Comparison of ENCODE assay signal across 15 cellular contexts in genomic region chr7:94042381-94042780, GRCh38. TPM values are rescaled to one million over a fixed set of nuclear protein-coding genes. Genes with fewer than 3 reads are reported as not detected.
DNase-seq lines count a peak whose midpoint lies in the region; ATAC-seq, FAIRE-seq and TF ChIP-seq lines count a peak whose summit lies in the region.
"Had no signal": no experiment of that assay in that cellular context is flagged by ENCODE, and none has a peak within 500 bp of the region (broad histone marks: within the 10 kb centered on the region; RNA-seq: fewer than 3 reads in every experiment).

No MANE protein-coding gene starts in this region.

- CTCF ChIA-PET in A673 (lab: Charles Lee), result no interaction called here

- TF ChIP-seq CTCF in body of pancreas (IDR thresholded peaks at IDR 0.05) (no peak), A673 (conservative IDR thresholded peaks at IDR 0.05; ENCODE audit: low read depth, low read length) (no peak), BE2C (IDR thresholded peaks at IDR 0.05; ENCODE audit: low read depth, low read length) (no peak)

- H3K4me3 ChIP-seq in body of pancreas (no peak overlapping the region), A673 (ENCODE audit: low read depth, low read length, poor library complexity, severe bottlenecking) (no peak overlapping the region), BE2C (ENCODE audit: low read depth, low read length) (no peak overlapping the region)
- H3K4me3 ChIP-seq: colonic mucosa, GM23338 had no signal

- H3K36me3 ChIP-seq in body of pancreas (replicated peaks in 1 of 2; ENCODE audit: insufficient read depth in 1 of 2, low read depth in 2 of 2), result no peaks in the 10 kb centered on the region
- no peaks in the 10 kb centered on the region for H3K36me3 ChIP-seq in A673 (ENCODE audit: insufficient read depth, low read length, poor library complexity, severe bottlenecking)
- no peaks in the 10 kb centered on the region for H3K36me3 ChIP-seq in BE2C
- H3K36me3 ChIP-seq: colonic mucosa had no signal

- no peak for DNase-seq in GM12892 (ENCODE audit: insufficient read length)
- DNase-seq in stimulated activated naive CD4-positive, alpha-beta T cell (lab: John Stamatoyannopoulos, UW), result no peak
- DNase-seq in body of pancreas, result no peak
- no peak for DNase-seq in A673 (ENCODE audit: low spot score)
- no peak for DNase-seq in BE2C
- DNase-seq: colonic mucosa; EL; islet precursor cell; NCI-H226; stimulated activated CD4-positive, alpha-beta T cell treated with anti-CD3 and anti-CD28 coated beads, Interleukin-12 subunit alpha, Interleukin-12 subunit beta, amount 100 ng/mL, for 4 hours had no signal

- POLR2A ChIA-PET in A673 (lab: Charles Lee; ENCODE audit: low non-redundant PET), result no interaction called here

- ATAC-seq in GM19372 (IDR thresholded peaks at IDR 0.05; ENCODE audit: low read depth, unreplicated experiment), result peak; percentile 89
- ATAC-seq in HG02763 (IDR thresholded peaks at IDR 0.05; ENCODE audit: unreplicated experiment), result peak; percentile 95
- ATAC-seq in HG03442 (IDR thresholded peaks at IDR 0.05; ENCODE audit: unreplicated experiment), result peak; percentile 96
- no peak for ATAC-seq in body of pancreas
- ATAC-seq: activated naive CD4-positive, alpha-beta T cell treated with anti-CD3 and anti-CD28 coated beads, Interleukin-2, amount 50 U/mL, for 72 hours; GM23338 had no signal

- 56 to 66% methylated on average over 3 of the region's 3 CpGs for WGBS in body of pancreas, 2 donors

- H3K27ac ChIP-seq in body of pancreas (no peak overlapping the region), A673 (ENCODE audit: low read depth, low read length, poor library complexity, severe bottlenecking) (no peak overlapping the region)
- H3K27ac ChIP-seq: colonic mucosa had no signal

- H3K9me3 ChIP-seq in body of pancreas (no peaks in the 10 kb centered on the region), A673 (ENCODE audit: low read depth, low read length, poor library complexity, severe bottlenecking) (no peaks in the 10 kb centered on the region), BE2C (no peaks in the 10 kb centered on the region)
- H3K9me3 ChIP-seq: colonic mucosa had no signal

- TF ChIP-seq POLR2A in GM12892 (IDR thresholded peaks at IDR 0.05; ENCODE audit: low read depth, low read length), result no peak
- no peak for TF ChIP-seq POLR2A in body of pancreas (IDR thresholded peaks at IDR 0.05)

- intact Hi-C loops in body of pancreas (cut with DNase I) (no loop called here), A673 (cut with micrococcal nuclease; ENCODE audit: unreplicated experiment) (no loop called here)

- H3K4me1 ChIP-seq in body of pancreas, result no peaks in the 10 kb centered on the region
- peaks cover 10% of the 10 kb centered on the region for H3K4me1 ChIP-seq in A673 (ENCODE audit: insufficient read depth, low read length, poor library complexity, severe bottlenecking)
- no peaks in the 10 kb centered on the region for H3K4me1 ChIP-seq in BE2C
- H3K4me1 ChIP-seq: colonic mucosa had no signal

- H3K27me3 ChIP-seq in body of pancreas, result no peaks in the 10 kb centered on the region
- no peaks in the 10 kb centered on the region for H3K27me3 ChIP-seq in A673 (replicated peaks; ENCODE audit: insufficient read depth, low read depth, low read length, poor library complexity)
- H3K27me3 ChIP-seq in BE2C, result peaks cover 4% of the 10 kb centered on the region
- H3K27me3 ChIP-seq: colonic mucosa had no signal

- peak; percentile 27 for FAIRE-seq in GM12892 (lab: Jason Lieb, UNC)

- no TSS peak for BruUV-seq in A673 (replicated peaks; lab: Mats Ljungman, UMichigan)

RNA-seq across cellular contexts. Expression of gene BET1, which starts 38.2 kb away (rescaled TPM):
- polyA plus RNA-seq in GM12892 (2012; ENCODE audit: missing spikeins), result 23.8 TPM
- total RNA-seq in body of pancreas (10 to 100 TPM; 32.4 to 36.9 TPM), A673 (2021) (19.2 and 19.8 TPM in 2 replicates)
- 10.4 TPM for polyA plus RNA-seq in BE2C (2012; ENCODE audit: insufficient read depth, insufficient read length, low read depth)
